In genomic region chr9:135887021-135887507, GRCh38 we compare ENCODE assay signal across 8 cellular contexts. TPM values are rescaled to one million over a fixed set of nuclear protein-coding genes. Genes with fewer than 3 reads are reported as not detected.
DNase-seq lines count a peak whose midpoint lies in the region; ATAC-seq and TF ChIP-seq lines count a peak whose summit lies in the region.

No MANE protein-coding gene starts in this region.

- H3K9me3 Mint-ChIP-seq in activated T-cell treated with anti-CD3 and anti-CD28 coated beads, Interleukin-2, amount 50 U/mL, for 24 hours: no peaks in the 10 kb centered on the region
- no peaks in the 10 kb centered on the region for H3K9me3 Mint-ChIP-seq in T-cell

- peak overlapping the region; percentile 63 for H3K4me3 Mint-ChIP-seq in activated T-cell treated with anti-CD3 and anti-CD28 coated beads, Interleukin-2, amount 50 U/mL, for 24 hours
- peak overlapping the region; percentile 69 to 85 (median 73) for H3K4me3 Mint-ChIP-seq in T-cell

- POLR2A ChIA-PET in T-cell (lab: Charles Lee): no interaction called here

- H3K27me3 ChIP-seq in heart left ventricle: no peaks in the 10 kb centered on the region

- DNase-seq in activated T-cell treated with anti-CD3 and anti-CD28 coated beads, Interleukin-2, amount 50 U/mL, for 24 hours: no peak
- DNase-seq in activated T-cell treated with anti-CD3 and anti-CD28 coated beads, Interleukin-2, amount 50 U/mL, for 48 hours: no peak
- DNase-seq in T-cell (no peak), heart left ventricle (peak in 4 of 5 donors; percentile 37 to 71 (median 52)), substantia nigra (lab: John Stamatoyannopoulos, UW) (peak in 36 of 49 donors; percentile 34 to 85 (median 63)), HuH-7 (ENCODE audit: low spot score) (no peak)

- H3K4me1 Mint-ChIP-seq in activated T-cell treated with anti-CD3 and anti-CD28 coated beads, Interleukin-2, amount 50 U/mL, for 24 hours (ENCODE audit: low read depth): peaks cover 77% of the 10 kb centered on the region
- peaks cover 80 to 88% (median 82%) of the 10 kb centered on the region in 3 donors for H3K4me1 Mint-ChIP-seq in T-cell

- peaks cover 0 to 7% (median 0%) of the 10 kb centered on the region in 9 donors for H3K36me3 ChIP-seq in heart left ventricle

- peaks cover 12% of the 10 kb centered on the region for H3K36me3 Mint-ChIP-seq in activated T-cell treated with anti-CD3 and anti-CD28 coated beads, Interleukin-2, amount 50 U/mL, for 24 hours (ENCODE audit: low read depth)
- no peaks in the 10 kb centered on the region for H3K36me3 Mint-ChIP-seq in T-cell

- H3K4me1 ChIP-seq in heart left ventricle: peaks cover 15 to 75% (median 63%) of the 10 kb centered on the region in 12 donors

- H3K27ac Mint-ChIP-seq in activated T-cell treated with anti-CD3 and anti-CD28 coated beads, Interleukin-2, amount 50 U/mL, for 24 hours: peak overlapping the region; percentile 85
- peak overlapping the region; percentile 60 to 94 for H3K27ac Mint-ChIP-seq in T-cell

- H3K27ac ChIP-seq in heart left ventricle (peak overlapping the region in 9 of 12 donors; percentile 11 to 82 (median 32)), substantia nigra (ENCODE audit: low read depth, low read length, poor library complexity, severe bottlenecking) (peak overlapping the region; percentile 74)

- CTCF ChIA-PET in T-cell (lab: Charles Lee): no interaction called here

- TF ChIP-seq POLR2A in heart left ventricle (IDR thresholded peaks at IDR 0.05): no peak

- 21 to 35% (median 28%) methylated on average over 18 of the region's 18 CpGs for whole genome bisulfite sequencing in heart left ventricle, 4 donors

- peak overlapping the region in 5 of 12 donors; percentile 1 to 39 (median 15) for H3K4me3 ChIP-seq in heart left ventricle

- H3K9me3 ChIP-seq in heart left ventricle: no peaks in the 10 kb centered on the region

- peak in 3 of 4 experiments; percentile 8 to 39 (median 28) for ATAC-seq in T-cell (replicated peaks in 1 of 4)
- ATAC-seq in heart left ventricle: peak; percentile 16 to 62 (median 54)
- no peak for ATAC-seq in HG02970 (IDR thresholded peaks at IDR 0.05; ENCODE audit: low FRiP score, unreplicated experiment)
- no peak for ATAC-seq in GM21528 (IDR thresholded peaks at IDR 0.05; ENCODE audit: low FRiP score, unreplicated experiment)

- no peaks in the 10 kb centered on the region for H3K27me3 Mint-ChIP-seq in activated T-cell treated with anti-CD3 and anti-CD28 coated beads, Interleukin-2, amount 50 U/mL, for 24 hours
- H3K27me3 Mint-ChIP-seq in T-cell: no peaks in the 10 kb centered on the region

- intact Hi-C loops in heart left ventricle (cut with DNase I): no loop called here

- TF ChIP-seq CTCF in heart left ventricle (IDR thresholded peaks at IDR 0.05): no peak

RNA-seq across cellular contexts. Expression of gene CAMSAP1, which starts 20.3 kb away (rescaled TPM):
- total RNA-seq in T-cell (10 to 100 TPM; 25.6 to 38.7 (median 35.6) TPM), heart left ventricle (10 to 100 TPM; 15.6 to 38.3 (median 22.5) TPM)
- polyA plus RNA-seq in heart left ventricle: 10 to 100 TPM; 10.9 to 19.0 TPM

Comparison
In these comparisons a context has a peak if more than half of its experiments do, and no peak if none do; other contexts are left out.
1. DNase-seq: peak in heart left ventricle (4 of 5) and substantia nigra (36 of 49); none in activated T-cell treated with anti-CD3 and anti-CD28 coated beads, Interleukin-2, amount 50 U/mL, for 24 hours (single experiment), activated T-cell treated with anti-CD3 and anti-CD28 coated beads, Interleukin-2, amount 50 U/mL, for 48 hours (0 of 2), T-cell (0 of 34) and HuH-7 (single experiment).
2. ATAC-seq: peak in T-cell (3 of 4) and heart left ventricle (4 of 4); none in HG02970 (single experiment) and GM21528 (single experiment).